8 cellular contexts compared by ENCODE assay signal in the genomic region with DNA sequence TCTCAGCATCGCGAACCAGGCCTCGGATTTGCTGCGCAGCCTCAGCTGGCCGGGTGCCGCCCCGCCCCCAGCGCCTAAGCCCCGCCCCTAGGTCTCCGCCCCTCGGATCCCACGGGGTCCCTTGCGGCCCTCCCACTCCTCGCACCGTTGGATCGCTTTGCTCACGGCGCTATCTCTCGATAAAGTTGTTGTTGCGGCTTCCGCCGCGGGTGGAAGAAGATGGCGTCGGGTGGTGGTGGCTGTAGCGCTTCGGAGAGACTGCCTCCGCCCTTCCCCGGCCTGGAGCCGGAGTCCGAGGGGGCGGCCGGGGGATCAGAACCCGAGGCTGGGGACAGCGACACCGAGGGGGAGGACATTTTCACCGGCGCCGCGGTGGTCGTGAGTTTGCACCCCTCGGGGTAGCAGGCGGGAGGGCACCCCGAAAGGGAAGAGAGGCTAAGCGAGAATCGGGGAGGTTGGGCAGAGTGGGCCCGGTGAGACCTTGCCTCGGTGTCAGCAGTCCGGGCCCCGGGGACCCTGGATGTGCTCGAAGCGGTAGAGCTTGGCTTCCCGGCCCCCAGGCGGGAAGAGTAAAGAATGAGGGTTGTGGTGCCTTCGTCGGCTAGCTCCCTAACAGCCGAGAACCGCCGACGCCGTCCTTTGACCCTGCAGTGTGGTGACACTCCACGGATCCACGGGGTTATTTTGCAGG. TPM values are rescaled to one million over a fixed set of nuclear protein-coding genes. Genes with fewer than 3 reads are reported as not detected.
DNase-seq lines count a peak whose midpoint lies in the region; ATAC-seq and TF ChIP-seq lines count a peak whose summit lies in the region.

A gene with protein sequence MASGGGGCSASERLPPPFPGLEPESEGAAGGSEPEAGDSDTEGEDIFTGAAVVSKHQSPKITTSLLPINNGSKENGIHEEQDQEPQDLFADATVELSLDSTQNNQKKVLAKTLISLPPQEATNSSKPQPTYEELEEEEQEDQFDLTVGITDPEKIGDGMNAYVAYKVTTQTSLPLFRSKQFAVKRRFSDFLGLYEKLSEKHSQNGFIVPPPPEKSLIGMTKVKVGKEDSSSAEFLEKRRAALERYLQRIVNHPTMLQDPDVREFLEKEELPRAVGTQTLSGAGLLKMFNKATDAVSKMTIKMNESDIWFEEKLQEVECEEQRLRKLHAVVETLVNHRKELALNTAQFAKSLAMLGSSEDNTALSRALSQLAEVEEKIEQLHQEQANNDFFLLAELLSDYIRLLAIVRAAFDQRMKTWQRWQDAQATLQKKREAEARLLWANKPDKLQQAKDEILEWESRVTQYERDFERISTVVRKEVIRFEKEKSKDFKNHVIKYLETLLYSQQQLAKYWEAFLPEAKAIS (plus strand): TSS at position 188 of the 691 bp plus-strand sequence. CDS start 32 bp downstream, at position 220.

- H3K4me2 ChIP-seq in SU-DHL-6 (ENCODE audit: low read depth, low read length, poor library complexity, severe bottlenecking), result peak within 1 kb of the TSS; percentile 92

- peak within 1 kb of the TSS; percentile 99 for H3K4me3 Mint-ChIP-seq in activated naive CD8-positive, alpha-beta T cell treated with anti-CD3 and anti-CD28 coated beads for 36 hours

- peak within 1 kb of the TSS; percentile 93 for H3K4me3 ChIP-seq in SU-DHL-6 (ENCODE audit: insufficient read depth, low read length, poor library complexity, severe bottlenecking)
- H3K4me3 ChIP-seq in suprapubic skin, result peak within 1 kb of the TSS; percentile 95

- H3K9ac ChIP-seq in SU-DHL-6 (ENCODE audit: low read length), result peak within 1 kb of the TSS; percentile 87

- TF ChIP-seq CTCF in SU-DHL-6 (IDR thresholded peaks at IDR 0.05; ENCODE audit: insufficient read depth, low read length, poor library complexity, severe bottlenecking), result no peak
- TF ChIP-seq CTCF in omental fat pad (IDR thresholded peaks at IDR 0.05), result no peak
- peak in 1 of 2 donors; percentile 15 for TF ChIP-seq CTCF in suprapubic skin (IDR thresholded peaks at IDR 0.05)

- DNase-seq in GF-D8 (lab: John Stamatoyannopoulos, UW) (peak; percentile 60), NCI-H1417 treated with DMSO at 0.1 percent for 48 hours (lab: John Stamatoyannopoulos, UW) (peak; percentile 47), glomerular visceral epithelial cell (ENCODE audit: extremely low spot score) (peak; percentile 94), omental fat pad (ENCODE audit: low spot score) (peak; percentile 92), suprapubic skin (ENCODE audit: low spot score in 2 of 2) (peak; percentile 96)
- peak; percentile 94 for DNase-seq in activated naive CD8-positive, alpha-beta T cell treated with anti-CD3 and anti-CD28 coated beads for 36 hours

- 0% methylated on average over 56 of the region's 63 CpGs for WGBS in suprapubic skin

- H3K9me2 ChIP-seq in SU-DHL-6 (replicated peaks; ENCODE audit: insufficient read depth, low read length), result no peaks in the 10 kb centered on the region

- H3K27ac ChIP-seq in SU-DHL-6 (ENCODE audit: low read depth, low read length), result peak within 1 kb of the TSS; percentile 82
- peak within 1 kb of the TSS; percentile 86 for H3K27ac ChIP-seq in suprapubic skin

- peak; percentile 82 to 97 for TF ChIP-seq POLR2A in suprapubic skin (IDR thresholded peaks at IDR 0.05)

- H3K36me3 Mint-ChIP-seq in activated naive CD8-positive, alpha-beta T cell treated with anti-CD3 and anti-CD28 coated beads for 36 hours, result peaks cover 15% of the 10 kb centered on the region

- peaks cover 51% of the 10 kb centered on the region for H3K4me1 Mint-ChIP-seq in activated naive CD8-positive, alpha-beta T cell treated with anti-CD3 and anti-CD28 coated beads for 36 hours

- no peaks in the 10 kb centered on the region for H3K27me3 Mint-ChIP-seq in activated naive CD8-positive, alpha-beta T cell treated with anti-CD3 and anti-CD28 coated beads for 36 hours

- no peaks in the 10 kb centered on the region for H3K9me3 Mint-ChIP-seq in activated naive CD8-positive, alpha-beta T cell treated with anti-CD3 and anti-CD28 coated beads for 36 hours

- H3K79me2 ChIP-seq in SU-DHL-6 (ENCODE audit: insufficient read depth, low read length), result peaks cover 77% of the 10 kb centered on the region

- H4K20me1 ChIP-seq in SU-DHL-6 (ENCODE audit: low read depth, low read length), result no peaks in the 10 kb centered on the region; the same call in 1 of the 2 replicates

- H2AFZ ChIP-seq in SU-DHL-6 (ENCODE audit: low read depth, low read length, severe bottlenecking), result peak within 1 kb of the TSS; percentile 55

- peak; percentile 48 for ATAC-seq in HG02610 (IDR thresholded peaks at IDR 0.05; ENCODE audit: unreplicated experiment)
- peak; percentile 71 for ATAC-seq in omental fat pad (ENCODE audit: low FRiP score)

- H3K27ac Mint-ChIP-seq in activated naive CD8-positive, alpha-beta T cell treated with anti-CD3 and anti-CD28 coated beads for 36 hours, result peak within 1 kb of the TSS; percentile 98

- no peak for TF ChIP-seq EP300 in suprapubic skin (IDR thresholded peaks at IDR 0.05)

- H3F3A ChIP-seq in SU-DHL-6 (ENCODE audit: insufficient read depth), result peaks cover 13% of the 10 kb centered on the region

- H3K36me3 ChIP-seq in SU-DHL-6 (ENCODE audit: low read length), result no peaks in the 10 kb centered on the region
- H3K36me3 ChIP-seq in suprapubic skin, result no peaks in the 10 kb centered on the region

- H3K9me3 ChIP-seq in SU-DHL-6 (ENCODE audit: insufficient read depth, low read length), result no peaks in the 10 kb centered on the region
- no peaks in the 10 kb centered on the region for H3K9me3 ChIP-seq in suprapubic skin

- H3K4me1 ChIP-seq in suprapubic skin, result peaks cover 75% of the 10 kb centered on the region

- H3K27me3 ChIP-seq in SU-DHL-6 (ENCODE audit: low read length) (no peaks in the 10 kb centered on the region), suprapubic skin (no peaks in the 10 kb centered on the region)

RNA-seq across cellular contexts. Expression of the gene that starts here (rescaled TPM):
- 10 to 100 TPM; 79.8 to 88.6 TPM for total RNA-seq in activated naive CD8-positive, alpha-beta T cell treated with anti-CD3 and anti-CD28 coated beads for 36 hours
- total RNA-seq in omental fat pad (100 to 1,000 TPM; 104 to 125 (median 120) TPM), suprapubic skin (10 to 100 TPM; 56.4 to 96.6 (median 68.6) TPM)

Comparison
In these comparisons a context has a peak if more than half of its experiments do, and no peak if none do; other contexts are left out.
1. Peak in every context shown above with its lines: DNase-seq, ATAC-seq, H3K4me3 ChIP-seq and H3K27ac ChIP-seq.